22 cellular contexts compared by ENCODE assay signal in genomic region chr16:83245061-83245460, GRCh38.
"Had no signal": no experiment of that assay in that cellular context is flagged by ENCODE, and none has a peak within 500 bp of the region (broad histone marks: within the 10 kb centered on the region; RNA-seq: fewer than 3 reads in every experiment).

No MANE protein-coding gene starts in this region.

- H3K36me3 Mint-ChIP-seq: naive thymus-derived CD8-positive, alpha-beta T cell; T-cell; type B pancreatic cell had no signal

- H3K27ac Mint-ChIP-seq: activated naive CD4-positive, alpha-beta T cell treated with anti-CD3 and anti-CD28 coated beads for 36 hours; activated naive CD8-positive, alpha-beta T cell treated with anti-CD3 and anti-CD28 coated beads, Interleukin-2, amount 50 U/mL, for 24 hours; activated T-helper 2 cell treated with anti-CD3 and anti-CD28 coated beads, Interferon-gamma antibody, Interleukin-2, Interleukin-4, amounts not matched to agents 10 μg/mL and 5 μg/mL and 100 μg/mL, durations not matched to agents 14 hours and 24 hours and 36 hours; naive thymus-derived CD8-positive, alpha-beta T cell; T-cell; type B pancreatic cell had no signal

- H3K4me3 Mint-ChIP-seq: activated naive CD4-positive, alpha-beta T cell treated with anti-CD3 and anti-CD28 coated beads for 36 hours; activated naive CD8-positive, alpha-beta T cell treated with anti-CD3 and anti-CD28 coated beads, Interleukin-2, amount 50 U/mL, for 24 hours; naive thymus-derived CD8-positive, alpha-beta T cell; T-cell; type B pancreatic cell had no signal

- H3K4me1 ChIP-seq: ascending aorta, gastroesophageal sphincter, left lung had no signal

- DNase-seq: activated CD4-positive, alpha-beta T cell treated with anti-CD3 and anti-CD28 coated beads, Interleukin-2, amount 50 U/mL, for 4 hours; activated CD4-positive, CD25-positive, alpha-beta regulatory T cell treated with anti-CD3 and anti-CD28 coated beads, Interleukin-2, amount 50 U/mL, for 72 hours; activated naive CD4-positive, alpha-beta T cell treated with anti-CD3 and anti-CD28 coated beads for 36 hours; activated naive CD8-positive, alpha-beta T cell treated with anti-CD3 and anti-CD28 coated beads, Interleukin-2, amount 50 U/mL, for 24 hours; central memory CD4-positive, alpha-beta T cell; cortex of kidney; effector CD8-positive, alpha-beta T cell; left lung; mammary epithelial cell; mucosa of descending colon; naive thymus-derived CD8-positive, alpha-beta T cell; posterior cingulate gyrus; stimulated activated CD4-positive, alpha-beta T cell treated with anti-CD3 and anti-CD28 coated beads, Interleukin-4, amount 100 ng/mL, for 4 hours; stimulated activated CD8-positive, alpha-beta memory T cell treated with anti-CD3 and anti-CD28 coated beads, Interleukin-4, amount 100 ng/mL, for 48 hours; stimulated activated naive CD8-positive, alpha-beta T cell treated with anti-CD3 and anti-CD28 coated beads, Interleukin-15, Interleukin-2, amounts not matched to agents 100 U/mL and 50 U/mL, for 24 hours; T-cell; T1000 had no signal

- ATAC-seq: activated naive CD8-positive, alpha-beta T cell treated with anti-CD3 and anti-CD28 coated beads, Interleukin-2, amount 50 U/mL, for 24 hours; gastroesophageal sphincter; left lung; mucosa of descending colon; naive thymus-derived CD8-positive, alpha-beta T cell; stimulated activated naive CD8-positive, alpha-beta T cell treated with anti-CD3 and anti-CD28 coated beads, Interleukin-15, Interleukin-2, amounts not matched to agents 100 U/mL and 50 U/mL, for 24 hours; T-cell had no signal

- H3K9me3 Mint-ChIP-seq: activated naive CD4-positive, alpha-beta T cell treated with anti-CD3 and anti-CD28 coated beads for 36 hours; activated naive CD8-positive, alpha-beta T cell treated with anti-CD3 and anti-CD28 coated beads, Interleukin-2, amount 50 U/mL, for 24 hours; activated T-helper 2 cell treated with anti-CD3 and anti-CD28 coated beads, Interferon-gamma antibody, Interleukin-2, Interleukin-4, amounts not matched to agents 10 μg/mL and 5 μg/mL and 100 μg/mL, durations not matched to agents 14 hours and 24 hours and 36 hours; T-cell; type B pancreatic cell had no signal

- H3K9me3 ChIP-seq: ascending aorta, gastroesophageal sphincter, left lung, mucosa of descending colon had no signal

- H3K27ac ChIP-seq: ascending aorta, gastroesophageal sphincter, left lung, skin epidermis had no signal

- H3K4me1 Mint-ChIP-seq: activated naive CD8-positive, alpha-beta T cell treated with anti-CD3 and anti-CD28 coated beads, Interleukin-2, amount 50 U/mL, for 24 hours; naive thymus-derived CD8-positive, alpha-beta T cell; T-cell had no signal

- H3K4me3 ChIP-seq: ascending aorta, gastroesophageal sphincter, left lung, mucosa of descending colon, skin epidermis had no signal

- H3K36me3 ChIP-seq: ascending aorta, gastroesophageal sphincter, left lung had no signal

- H3K27me3 ChIP-seq: ascending aorta, left lung had no signal
